1 cellular context compared by ENCODE assay signal in genomic region chr2:9813312-9814128, GRCh38.
TF ChIP-seq lines count a peak whose summit lies in the region.

No MANE protein-coding gene starts in this region.

TF ChIP-seq in GM23338, 12 proteins besides CTCF, POLR2A, EP300 and RAD21 (continued from another document):
- TF ChIP-seq ZNF462 (CRISPR knock-in tag; IDR thresholded peaks at IDR 0.05), result no peak
- no peak for TF ChIP-seq JUNB (IDR thresholded peaks at IDR 0.05; ENCODE audit: unreplicated experiment)
- no peak for TF ChIP-seq NANOG (IDR thresholded peaks at IDR 0.05; ENCODE audit: borderline replicate concordance)
- TF ChIP-seq EZH2phosphoT487 (IDR thresholded peaks at IDR 0.05; ENCODE audit: unreplicated experiment), result no peak
